In genomic region chr17:78127888-78128615, GRCh38 we compare ENCODE assay signal across 8 cellular contexts. TPM values are rescaled to one million over a fixed set of nuclear protein-coding genes. Genes with fewer than 3 reads are reported as not detected.
DNase-seq lines count a peak whose midpoint lies in the region; ATAC-seq and TF ChIP-seq lines count a peak whose summit lies in the region.

No MANE protein-coding gene starts in this region.

- no peak overlapping the region for H3K9ac ChIP-seq in parathyroid adenoma

- H3K27me3 ChIP-seq in parathyroid adenoma (ENCODE audit: control insufficient read depth, insufficient read depth, low read length), result no peaks in the 10 kb centered on the region

- H3K4me3 ChIP-seq in AG04449 (ENCODE audit: low read depth, low read length) (peak overlapping the region; percentile 52), parathyroid adenoma (ENCODE audit: low read depth, low read length) (peak overlapping the region; percentile 74)

- H3K9me3 Mint-ChIP-seq in activated T-helper 17 cell treated with anti-CD3 and anti-CD28 coated beads, Interleukin-2, amount 50 U/mL, for 72 hours, result no peaks in the 10 kb centered on the region

- H3K27ac ChIP-seq in parathyroid adenoma, result peak overlapping the region; percentile 53

- no peak for ATAC-seq in activated T-helper 17 cell treated with anti-CD3 and anti-CD28 coated beads, Interleukin-2, amount 50 U/mL, for 72 hours (replicated peaks)
- peak; percentile 34 for ATAC-seq in Right ventricle myocardium superior (ENCODE audit: poor library complexity)
- no peak for ATAC-seq in GM18498 (IDR thresholded peaks at IDR 0.05; ENCODE audit: unreplicated experiment)

- H3K4me1 Mint-ChIP-seq in activated T-helper 17 cell treated with anti-CD3 and anti-CD28 coated beads, Interleukin-2, amount 50 U/mL, for 72 hours, result peaks cover 17% of the 10 kb centered on the region

- peaks cover 4% of the 10 kb centered on the region for H3K4me1 ChIP-seq in parathyroid adenoma

- H3K36me3 Mint-ChIP-seq in activated T-helper 17 cell treated with anti-CD3 and anti-CD28 coated beads, Interleukin-2, amount 50 U/mL, for 72 hours (ENCODE audit: low read depth), result peaks cover 79% of the 10 kb centered on the region

- TF ChIP-seq CTCF in AG04449 (IDR thresholded peaks at IDR 0.05; ENCODE audit: insufficient read depth, low read length, missing control alignments), result no peak
- TF ChIP-seq CTCF in parathyroid adenoma (IDR thresholded peaks at IDR 0.05), result no peak

- H3K79me2 ChIP-seq in parathyroid adenoma, result no peaks in the 10 kb centered on the region

- H3K36me3 ChIP-seq in parathyroid adenoma (ENCODE audit: control insufficient read depth, insufficient read depth, low read length), result no peaks in the 10 kb centered on the region

- peak overlapping the region; percentile 98 for H2AFZ ChIP-seq in parathyroid adenoma

- H3K27ac Mint-ChIP-seq in activated T-helper 17 cell treated with anti-CD3 and anti-CD28 coated beads, Interleukin-2, amount 50 U/mL, for 72 hours, result peak overlapping the region; percentile 81

- no peak for DNase-seq in AG04449 (ENCODE audit: low read depth, low spot score)
- peak; percentile 45 for DNase-seq in HK-2 (ENCODE audit: unreplicated experiment)
- DNase-seq in Right ventricle myocardium superior, result peak; percentile 59
- no peak for DNase-seq in SIG-M5 (lab: John Stamatoyannopoulos, UW)
- DNase-seq in NCI-H2107 (lab: John Stamatoyannopoulos, UW), result no peak

- peak overlapping the region; percentile 88 for H3K4me3 Mint-ChIP-seq in activated T-helper 17 cell treated with anti-CD3 and anti-CD28 coated beads, Interleukin-2, amount 50 U/mL, for 72 hours

- H3K4me2 ChIP-seq in parathyroid adenoma (ENCODE audit: low read length), result peak overlapping the region; percentile 88

- POLR2A ChIA-PET in AG04449 (lab: Yijun Ruan, JAX), result no interaction called here

- no peaks in the 10 kb centered on the region for H3K27me3 Mint-ChIP-seq in activated T-helper 17 cell treated with anti-CD3 and anti-CD28 coated beads, Interleukin-2, amount 50 U/mL, for 72 hours

- H3K9me3 ChIP-seq in parathyroid adenoma (ENCODE audit: control insufficient read depth, low read length), result no peaks in the 10 kb centered on the region

- CTCF ChIA-PET in AG04449 (lab: Yijun Ruan, JAX), result interaction anchor here (1.6 to 7.5 kb wide), 3 partner anchors 15 to 123 kb away, joined by 6 to 43 read pairs (median 8); partner anchors contain the start of gene TK1

- intact Hi-C loops in Right ventricle myocardium superior (cut with DNase I), result no loop called here

RNA-seq across cellular contexts. Expression of gene TMC6, which starts 0.5 kb away (rescaled TPM):
- 100 to 1,000 TPM; 165 to 351 TPM for total RNA-seq in activated T-helper 17 cell treated with anti-CD3 and anti-CD28 coated beads, Interleukin-2, amount 50 U/mL, for 72 hours
- total RNA-seq in Right ventricle myocardium superior, result 57.2 TPM

RNA-seq across cellular contexts. Expression of gene TMC8, which starts 2.5 kb away (rescaled TPM):
- 100 to 1,000 TPM; 126 to 250 TPM for total RNA-seq in activated T-helper 17 cell treated with anti-CD3 and anti-CD28 coated beads, Interleukin-2, amount 50 U/mL, for 72 hours
- 1.6 TPM for total RNA-seq in Right ventricle myocardium superior

RNA-seq across cellular contexts. Expression of gene C17orf99, which starts 18.1 kb away (rescaled TPM):
- total RNA-seq in activated T-helper 17 cell treated with anti-CD3 and anti-CD28 coated beads, Interleukin-2, amount 50 U/mL, for 72 hours, result under 1 TPM; 0.67 to 0.82 TPM
- not detected for total RNA-seq in Right ventricle myocardium superior

RNA-seq across cellular contexts. Expression of gene SYNGR2, which starts 40.3 kb away (rescaled TPM):
- total RNA-seq in activated T-helper 17 cell treated with anti-CD3 and anti-CD28 coated beads, Interleukin-2, amount 50 U/mL, for 72 hours, result 100 to 1,000 TPM in 1 of 2 donors, 10 to 100 TPM in 1; 90.4 to 118 TPM
- 99.8 TPM for total RNA-seq in Right ventricle myocardium superior

RNA-seq across cellular contexts. Expression of gene TK1, which starts 58.8 kb away (rescaled TPM):
- 100 to 1,000 TPM; 149 to 181 TPM for total RNA-seq in activated T-helper 17 cell treated with anti-CD3 and anti-CD28 coated beads, Interleukin-2, amount 50 U/mL, for 72 hours
- total RNA-seq in Right ventricle myocardium superior, result 2.6 TPM

Comparison
In these comparisons a context has a peak if more than half of its experiments do, and no peak if none do; other contexts are left out.
1. DNase-seq: peak in HK-2 (single experiment) and Right ventricle myocardium superior (single experiment); none in AG04449 (single experiment), SIG-M5 (single experiment) and NCI-H2107 (single experiment).
2. RNA of gene TMC8, which starts 2.5 kb away (total RNA-seq): 126 to 250 TPM in activated T-helper 17 cell treated with anti-CD3 and anti-CD28 coated beads, Interleukin-2, amount 50 U/mL, for 72 hours; 1.6 TPM in Right ventricle myocardium superior (single experiment); every median in the first group is over 10 times any median in the second.